In genomic region chr16:66979011-66979717, GRCh38 we compare ENCODE assay signal across 17 cellular contexts. TPM values are rescaled to one million over a fixed set of nuclear protein-coding genes. Genes with fewer than 3 reads are reported as not detected.
DNase-seq lines count a peak whose midpoint lies in the region; ATAC-seq, FAIRE-seq and TF ChIP-seq lines count a peak whose summit lies in the region.
"Had no signal": no experiment of that assay in that cellular context is flagged by ENCODE, and none has a peak within 500 bp of the region (broad histone marks: within the 10 kb centered on the region; RNA-seq: fewer than 3 reads in every experiment).

No MANE protein-coding gene starts in this region.

- no peaks in the 10 kb centered on the region for H3K9me1 ChIP-seq in K562 (ENCODE audit: control insufficient read depth, insufficient read depth, low read length)

- H2AFZ ChIP-seq in K562 (ENCODE audit: low read depth, low read length) = peak overlapping the region; percentile 71

- in situ Hi-C loops in K562 (cut with MboI) = no loop called here

- no peak overlapping the region for H3K4me3 Mint-ChIP-seq in CD4-positive, alpha-beta T cell
- no peak overlapping the region for H3K4me3 Mint-ChIP-seq in stimulated activated memory B cell treated with anti-CD40 and anti-IgM and Interleukin-4, amounts not matched to agents 10 μg/mL and 1 μg/mL and 100 μg/mL, for 72 hours
- H3K4me3 Mint-ChIP-seq: activated naive CD4-positive, alpha-beta T cell treated with anti-CD3 and anti-CD28 coated beads, Interleukin-2, amount 10 ng/mL, durations not matched to agents 7 days and 5 days had no signal

- no TSS peak for BruUV-seq in K562 (replicated peaks; lab: Mats Ljungman, UMichigan)

- DNase-seq in H54 (ENCODE audit: insufficient read length, low spot score) = peak; percentile 71
- peak; percentile 37 to 54 (median 48) for DNase-seq in K562 (ENCODE audit: extremely low read depth in 1 of 4, low spot score in 3 of 4)
- peak; percentile 43 for DNase-seq in renal cortical epithelial cell (ENCODE audit: low read depth)
- DNase-seq in CD4-positive, alpha-beta T cell = no peak
- DNase-seq: activated naive CD4-positive, alpha-beta T cell treated with anti-CD3 and anti-CD28 coated beads, Interleukin-2, amount 10 ng/mL, durations not matched to agents 7 days and 5 days; colonic mucosa; left colon; NCI-H1092 treated with DMSO at 0.1 percent for 48 hours; NCI-H526 treated with DMSO at 0.1 percent for 48 hours; occipital lobe; SHP77 treated with DMSO at 0.1 percent for 48 hours; stimulated activated CD4-positive, alpha-beta T cell treated with anti-CD3 and anti-CD28 coated beads, Interleukin-4, amount 100 ng/mL, for 4 hours had no signal

- H3K27me3 ChIP-seq in K562 (ENCODE audit: control insufficient read depth in 2 of 2, insufficient read depth in 2 of 2, low read length in 2 of 2) = no peaks in the 10 kb centered on the region
- no peaks in the 10 kb centered on the region for H3K27me3 ChIP-seq in CD4-positive, alpha-beta T cell (ENCODE audit: control insufficient read depth, insufficient read depth, low read length)
- H3K27me3 ChIP-seq: colonic mucosa, gastrocnemius medialis had no signal

- CTCF ChIA-PET in K562 (lab: Yijun Ruan, JAX; ENCODE audit: low intra/inter-chr PET ratio) = interaction anchor here (0.7 to 1.4 kb wide), 6 partner anchors 39 to 206 kb away, joined by 3 to 5 read pairs (median 4); no protein-coding TSS in a partner anchor
- CTCF ChIA-PET in CD4-positive, alpha-beta T cell (lab: Charles Lee) = interaction anchor here (1.5 kb wide), 1 partner anchor 176 kb away, joined by 5 read pairs; no protein-coding TSS in a partner anchor

- FAIRE-seq in H54 (lab: Jason Lieb, UNC) (no peak), K562 (lab: Jason Lieb, UNC) (no peak)
- FAIRE-seq: GM12892 had no signal

- H3K27ac ChIP-seq in K562 (ENCODE audit: extremely low read depth, low read depth, low read length) = no peak overlapping the region
- H3K27ac ChIP-seq in CD4-positive, alpha-beta T cell (ENCODE audit: low read depth, low read length) = no peak overlapping the region
- H3K27ac ChIP-seq: colonic mucosa had no signal

- TF ChIP-seq EP300 in K562 (IDR thresholded peaks at IDR 0.05; ENCODE audit: low read length) = no peak

- peaks cover 3 to 11% of the 10 kb centered on the region in 2 experiments; a peak in 4 of 5 replicates for H3K4me1 ChIP-seq in K562 (replicated peaks in 1 of 2; ENCODE audit: control insufficient read depth in 2 of 2, insufficient read depth in 2 of 2, low read length in 2 of 2)
- H3K4me1 ChIP-seq: colonic mucosa had no signal

- H4K20me1 ChIP-seq in K562 (replicated peaks; ENCODE audit: control insufficient read depth, insufficient read depth, low read length) = no peaks in the 10 kb centered on the region

- no peaks in the 10 kb centered on the region for H3K36me3 ChIP-seq in K562 (ENCODE audit: control insufficient read depth, insufficient read depth, low read length)
- H3K36me3 ChIP-seq: colonic mucosa, gastrocnemius medialis had no signal

- TF ChIP-seq POLR2A in H54 (IDR thresholded peaks at IDR 0.05; ENCODE audit: low read depth, low read length) = no peak
- TF ChIP-seq POLR2A in K562 (conservative IDR thresholded peaks at IDR 0.05) = no peak

- ATAC-seq in K562 (peak; percentile 39), HG02623 (IDR thresholded peaks at IDR 0.05; ENCODE audit: unreplicated experiment) (no peak)
- no peak for ATAC-seq in CD4-positive, alpha-beta T cell (ENCODE audit: poor library complexity)
- ATAC-seq in stimulated activated memory B cell treated with anti-CD40 and anti-IgM and Interleukin-4, amounts not matched to agents 10 μg/mL and 1 μg/mL and 100 μg/mL, for 72 hours = no peak
- ATAC-seq: activated CD4-positive, CD25-positive, alpha-beta regulatory T cell treated with anti-CD3 and anti-CD28 coated beads, Interleukin-2, amount 50 U/mL, for 24 hours; gastrocnemius medialis; left colon had no signal

- no peak for TF ChIP-seq RAD21 in K562 (CRISPR knock-in tag; conservative IDR thresholded peaks at IDR 0.05 in 1 of 2, IDR thresholded peaks at IDR 0.05 in 1 of 2)

- H3K9me3 Mint-ChIP-seq in CD4-positive, alpha-beta T cell = no peaks in the 10 kb centered on the region
- no peaks in the 10 kb centered on the region for H3K9me3 Mint-ChIP-seq in stimulated activated memory B cell treated with anti-CD40 and anti-IgM and Interleukin-4, amounts not matched to agents 10 μg/mL and 1 μg/mL and 100 μg/mL, for 72 hours
- H3K9me3 Mint-ChIP-seq: activated naive CD4-positive, alpha-beta T cell treated with anti-CD3 and anti-CD28 coated beads, Interleukin-2, amount 10 ng/mL, durations not matched to agents 7 days and 5 days had no signal

- intact Hi-C loops in K562 (cut with micrococcal nuclease) = loop anchor here (5.0 to 10.0 kb wide), 2 partner anchors 178 to 266 kb away; partner anchors contain the start of genes FBXL8, FHOD1, SLC9A5 and TRADD
- intact Hi-C loops in CD4-positive, alpha-beta T cell (cut with DNase I, micrococcal nuclease) = loop anchor here (5.0 to 10.0 kb wide), 4 partner anchors 418 to 488 kb away; partner anchors contain the start of gene ZDHHC1 (in 2 of the 2)

- H3K79me2 ChIP-seq in K562 (ENCODE audit: control insufficient read depth, insufficient read depth, low read length) = no peaks in the 10 kb centered on the region

- H3K36me3 Mint-ChIP-seq in CD4-positive, alpha-beta T cell (ENCODE audit: low read depth) = no peaks in the 10 kb centered on the region
- H3K36me3 Mint-ChIP-seq in stimulated activated memory B cell treated with anti-CD40 and anti-IgM and Interleukin-4, amounts not matched to agents 10 μg/mL and 1 μg/mL and 100 μg/mL, for 72 hours = no peaks in the 10 kb centered on the region

- peaks cover 3% of the 10 kb centered on the region for H3K27me3 Mint-ChIP-seq in CD4-positive, alpha-beta T cell
- H3K27me3 Mint-ChIP-seq in stimulated activated memory B cell treated with anti-CD40 and anti-IgM and Interleukin-4, amounts not matched to agents 10 μg/mL and 1 μg/mL and 100 μg/mL, for 72 hours = peaks cover 30% of the 10 kb centered on the region
- H3K27me3 Mint-ChIP-seq: activated naive CD4-positive, alpha-beta T cell treated with anti-CD3 and anti-CD28 coated beads, Interleukin-2, amount 10 ng/mL, durations not matched to agents 7 days and 5 days had no signal

- no peak overlapping the region for H3K4me3 ChIP-seq in K562
- H3K4me3 ChIP-seq: colonic mucosa, gastrocnemius medialis had no signal

- peak overlapping the region; percentile 17 for H3K4me2 ChIP-seq in K562 (ENCODE audit: insufficient read depth, low read length)

- no peak overlapping the region for H3K27ac Mint-ChIP-seq in CD4-positive, alpha-beta T cell
- H3K27ac Mint-ChIP-seq in stimulated activated memory B cell treated with anti-CD40 and anti-IgM and Interleukin-4, amounts not matched to agents 10 μg/mL and 1 μg/mL and 100 μg/mL, for 72 hours = no peak overlapping the region
- H3K27ac Mint-ChIP-seq: activated naive CD4-positive, alpha-beta T cell treated with anti-CD3 and anti-CD28 coated beads, Interleukin-2, amount 10 ng/mL, durations not matched to agents 7 days and 5 days had no signal

- POLR2A ChIA-PET in K562 (lab: Yijun Ruan, JAX) = interaction anchor here (0.8 kb wide), 2 partner anchors 11 kb away, joined by 3 read pairs; no protein-coding TSS in a partner anchor
- POLR2A ChIA-PET in CD4-positive, alpha-beta T cell (lab: Charles Lee) = no interaction called here

- no peaks in the 10 kb centered on the region for H3K9me3 ChIP-seq in K562 (replicated peaks; ENCODE audit: control insufficient read depth, insufficient read depth, low read depth, low read length)
- no peaks in the 10 kb centered on the region for H3K9me3 ChIP-seq in CD4-positive, alpha-beta T cell (ENCODE audit: control insufficient read depth, low read length)
- H3K9me3 ChIP-seq: colonic mucosa, gastrocnemius medialis had no signal

- TF ChIP-seq CTCF in K562 (IDR thresholded peaks at IDR 0.05 in 2 of 3, conservative IDR thresholded peaks at IDR 0.05 in 1 of 3; ENCODE audit: insufficient read depth in 2 of 3, low read depth in 1 of 3, low read length in 3 of 3) = no peak
- TF ChIP-seq CTCF in CD4-positive, alpha-beta T cell (IDR thresholded peaks at IDR 0.05) = no peak

- peak overlapping the region in 1 of 2 experiments; percentile 47; a peak in 1 of 4 replicates for H3K9ac ChIP-seq in K562 (ENCODE audit: insufficient read depth in 1 of 2, low read depth in 2 of 2, low read length in 2 of 2)

- H3K4me1 Mint-ChIP-seq in CD4-positive, alpha-beta T cell (ENCODE audit: low read depth) = peaks cover 10% of the 10 kb centered on the region
- H3K4me1 Mint-ChIP-seq in stimulated activated memory B cell treated with anti-CD40 and anti-IgM and Interleukin-4, amounts not matched to agents 10 μg/mL and 1 μg/mL and 100 μg/mL, for 72 hours = peaks cover 6% of the 10 kb centered on the region

- WGBS in K562 (ENCODE audit: insufficient coverage, low coverage, missing lambda C conversion rate) = 30% methylated on average over 13 of the region's 16 CpGs

RNA-seq across cellular contexts. Expression of gene CES4A, which starts 9.2 kb away (rescaled TPM):
- 0.58 and 1.8 TPM in 2 replicates for total RNA-seq in K562 (2011; cell fraction: chromatin; rRNA removed; ENCODE audit: low replicate concordance)
- total RNA-seq in K562 (2011; cell fraction: nucleolus; rRNA removed) = 0.13 and 0.83 TPM in 2 replicates
- 0.61 and 1.7 TPM in 2 replicates for total RNA-seq in K562 (2011; cell fraction: nucleoplasm; rRNA removed)
- total RNA-seq in K562 (2014; rRNA removed) (0.09 TPM in 1 of 2 replicates, not detected in the other), K562 (2014; rRNA removed; fragmentation: Illumina TruSeq; extraction: Trizol) (not detected in 2 replicates), K562 (2015; rRNA removed; fragmentation: Illumina TruSeq; extraction: Trizol) (not detected in 2 replicates), K562 (2021) (0.20 TPM in 1 of 2 replicates, not detected in the other), renal cortical epithelial cell (2.1 and 13.6 TPM in 2 replicates)
- polyA plus RNA-seq in K562 (2011; rRNA removed) (0.04 and 0.11 TPM in 2 replicates), K562 (2014; fragmentation: Illumina TruSeq; extraction: Trizol) (not detected in 2 replicates), K562 (2014; fragmentation: Nextera tagmentation; extraction: Ambion mirVana) (under 1 TPM in 1 of 2 experiments, not detected in 1; 0.13 TPM), K562 (2014; rRNA removed) (not detected in 2 replicates)
- 0.12 TPM in 1 of 2 replicates, not detected in the other for polyA plus RNA-seq in K562 (2011; cell fraction: cytosol; rRNA removed)
- polyA plus RNA-seq in K562 (2011; cell fraction: nucleus; rRNA removed) = 0.22 and 0.54 TPM in 2 replicates
- polyA plus RNA-seq in K562 (2012) = 0.03 and 0.10 TPM in 2 replicates
- not detected in 2 replicates for polyA minus RNA-seq in K562 (2011; rRNA and poly(A)+ RNA removed)
- polyA minus RNA-seq in K562 (2011; cell fraction: cytosol; rRNA and poly(A)+ RNA removed) = not detected in 2 replicates
- not detected in 2 replicates for polyA minus RNA-seq in K562 (2011; cell fraction: nucleus; rRNA and poly(A)+ RNA removed)
- total RNA-seq in CD4-positive, alpha-beta T cell = 10 to 100 TPM; 14.9 to 16.0 TPM

RNA-seq across cellular contexts. Expression of gene CES3, which starts 18.1 kb away (rescaled TPM):
- 3.7 and 10.0 TPM in 2 replicates for total RNA-seq in K562 (2011; cell fraction: chromatin; rRNA removed; ENCODE audit: low replicate concordance)
- 6.3 and 12.5 TPM in 2 replicates for total RNA-seq in K562 (2011; cell fraction: nucleolus; rRNA removed)
- total RNA-seq in K562 (2011; cell fraction: nucleoplasm; rRNA removed) = 4.3 and 6.3 TPM in 2 replicates
- 0.68 and 2.0 TPM in 2 replicates for total RNA-seq in K562 (2014; rRNA removed)
- 0.61 and 0.65 TPM in 2 replicates for total RNA-seq in K562 (2014; rRNA removed; fragmentation: Illumina TruSeq; extraction: Trizol)
- 1.0 and 1.7 TPM in 2 replicates for total RNA-seq in K562 (2015; rRNA removed; fragmentation: Illumina TruSeq; extraction: Trizol)
- 2.2 and 2.8 TPM in 2 replicates for total RNA-seq in K562 (2021)
- 0.60 and 4.4 TPM in 2 replicates for polyA plus RNA-seq in K562 (2011; rRNA removed)
- polyA plus RNA-seq in K562 (2011; cell fraction: cytosol; rRNA removed) = 0.57 and 2.3 TPM in 2 replicates
- 8.2 and 24.8 TPM in 2 replicates for polyA plus RNA-seq in K562 (2011; cell fraction: nucleus; rRNA removed)
- 1.2 and 3.3 TPM in 2 replicates for polyA plus RNA-seq in K562 (2012)
- polyA plus RNA-seq in K562 (2014; fragmentation: Illumina TruSeq; extraction: Trizol) = 0.98 and 1.2 TPM in 2 replicates
- polyA plus RNA-seq in K562 (2014; fragmentation: Nextera tagmentation; extraction: Ambion mirVana) = under 1 TPM; 0.06 TPM
- 1.3 and 3.1 TPM in 2 replicates for polyA plus RNA-seq in K562 (2014; rRNA removed)
- 1.1 and 2.1 TPM in 2 replicates for polyA minus RNA-seq in K562 (2011; rRNA and poly(A)+ RNA removed)
- polyA minus RNA-seq in K562 (2011; cell fraction: cytosol; rRNA and poly(A)+ RNA removed) = 2.2 TPM in 1 of 2 replicates, not detected in the other
- 3.6 and 18.4 TPM in 2 replicates for polyA minus RNA-seq in K562 (2011; cell fraction: nucleus; rRNA and poly(A)+ RNA removed)
- 0.69 and 1.3 TPM in 2 replicates for total RNA-seq in renal cortical epithelial cell
- 1 to 10 TPM; 1.1 to 1.3 TPM for total RNA-seq in CD4-positive, alpha-beta T cell

RNA-seq across cellular contexts. Expression of gene CES2, which starts 43.8 kb away (rescaled TPM):
- total RNA-seq in K562 (2011; cell fraction: chromatin; rRNA removed; ENCODE audit: low replicate concordance) = 47.2 and 114 TPM in 2 replicates
- total RNA-seq in K562 (2011; cell fraction: nucleolus; rRNA removed) = 82.2 and 90.6 TPM in 2 replicates
- 50.4 and 59.2 TPM in 2 replicates for total RNA-seq in K562 (2011; cell fraction: nucleoplasm; rRNA removed)
- total RNA-seq in K562 (2014; rRNA removed) (35.0 and 38.1 TPM in 2 replicates), K562 (2014; rRNA removed; fragmentation: Illumina TruSeq; extraction: Trizol) (15.2 and 16.8 TPM in 2 replicates), K562 (2015; rRNA removed; fragmentation: Illumina TruSeq; extraction: Trizol) (23.6 and 24.4 TPM in 2 replicates), K562 (2021) (33.5 and 37.9 TPM in 2 replicates), renal cortical epithelial cell (34.7 and 53.9 TPM in 2 replicates)
- polyA plus RNA-seq in K562 (2011; rRNA removed) (14.0 and 14.1 TPM in 2 replicates), K562 (2014; fragmentation: Illumina TruSeq; extraction: Trizol) (24.9 and 28.4 TPM in 2 replicates), K562 (2014; fragmentation: Nextera tagmentation; extraction: Ambion mirVana) (1 to 10 TPM; 2.2 to 2.4 TPM), K562 (2014; rRNA removed) (27.7 and 28.3 TPM in 2 replicates)
- polyA plus RNA-seq in K562 (2011; cell fraction: cytosol; rRNA removed) = 14.0 and 32.8 TPM in 2 replicates
- polyA plus RNA-seq in K562 (2011; cell fraction: nucleus; rRNA removed) = 17.8 and 25.2 TPM in 2 replicates
- 22.3 and 36.1 TPM in 2 replicates for polyA plus RNA-seq in K562 (2012)
- 11.9 and 18.9 TPM in 2 replicates for polyA minus RNA-seq in K562 (2011; rRNA and poly(A)+ RNA removed)
- 22.0 and 22.2 TPM in 2 replicates for polyA minus RNA-seq in K562 (2011; cell fraction: cytosol; rRNA and poly(A)+ RNA removed)
- polyA minus RNA-seq in K562 (2011; cell fraction: nucleus; rRNA and poly(A)+ RNA removed) = 44.2 and 45.3 TPM in 2 replicates
- 10 to 100 TPM; 59.3 to 62.6 TPM for total RNA-seq in CD4-positive, alpha-beta T cell

RNA-seq across cellular contexts. Expression of gene CIAO2B, which starts 45.0 kb away (rescaled TPM):
- total RNA-seq in K562 (2011; cell fraction: chromatin; rRNA removed; ENCODE audit: low replicate concordance) = 10.4 and 40.1 TPM in 2 replicates
- total RNA-seq in K562 (2011; cell fraction: nucleolus; rRNA removed) = 65.7 and 75.7 TPM in 2 replicates
- total RNA-seq in K562 (2011; cell fraction: nucleoplasm; rRNA removed) = 39.2 and 45.6 TPM in 2 replicates
- total RNA-seq in K562 (2014; rRNA removed) (147 and 189 TPM in 2 replicates), K562 (2014; rRNA removed; fragmentation: Illumina TruSeq; extraction: Trizol) (57.6 and 86.8 TPM in 2 replicates), K562 (2015; rRNA removed; fragmentation: Illumina TruSeq; extraction: Trizol) (104 and 111 TPM in 2 replicates), K562 (2021) (99.4 and 104 TPM in 2 replicates), renal cortical epithelial cell (129 and 264 TPM in 2 replicates)
- polyA plus RNA-seq in K562 (2011; rRNA removed) (146 and 161 TPM in 2 replicates), K562 (2014; fragmentation: Illumina TruSeq; extraction: Trizol) (113 and 154 TPM in 2 replicates), K562 (2014; fragmentation: Nextera tagmentation; extraction: Ambion mirVana) (100 to 1,000 TPM; 104 to 122 TPM), K562 (2014; rRNA removed) (182 and 250 TPM in 2 replicates)
- polyA plus RNA-seq in K562 (2011; cell fraction: cytosol; rRNA removed) = 295 and 471 TPM in 2 replicates
- polyA plus RNA-seq in K562 (2011; cell fraction: nucleus; rRNA removed) = 117 and 133 TPM in 2 replicates
- polyA plus RNA-seq in K562 (2012) = 198 and 206 TPM in 2 replicates
- 67.2 and 95.6 TPM in 2 replicates for polyA minus RNA-seq in K562 (2011; rRNA and poly(A)+ RNA removed)
- polyA minus RNA-seq in K562 (2011; cell fraction: cytosol; rRNA and poly(A)+ RNA removed) = 68.9 and 80.4 TPM in 2 replicates
- polyA minus RNA-seq in K562 (2011; cell fraction: nucleus; rRNA and poly(A)+ RNA removed) = 16.6 and 19.4 TPM in 2 replicates
- 10 to 100 TPM; 58.6 to 70.4 TPM for total RNA-seq in CD4-positive, alpha-beta T cell

RNA-seq across cellular contexts. Expression of gene CBFB, which starts 49.8 kb away (rescaled TPM):
- 33.0 and 62.9 TPM in 2 replicates for total RNA-seq in K562 (2011; cell fraction: chromatin; rRNA removed; ENCODE audit: low replicate concordance)
- total RNA-seq in K562 (2011; cell fraction: nucleolus; rRNA removed) = 18.7 and 27.0 TPM in 2 replicates
- 39.3 and 60.0 TPM in 2 replicates for total RNA-seq in K562 (2011; cell fraction: nucleoplasm; rRNA removed)
- 96.0 and 112 TPM in 2 replicates for total RNA-seq in K562 (2014; rRNA removed)
- 66.5 and 77.2 TPM in 2 replicates for total RNA-seq in K562 (2014; rRNA removed; fragmentation: Illumina TruSeq; extraction: Trizol)
- total RNA-seq in K562 (2015; rRNA removed; fragmentation: Illumina TruSeq; extraction: Trizol) = 82.4 and 82.7 TPM in 2 replicates
- 78.4 and 79.1 TPM in 2 replicates for total RNA-seq in K562 (2021)
- 39.5 and 51.6 TPM in 2 replicates for polyA plus RNA-seq in K562 (2011; rRNA removed)
- polyA plus RNA-seq in K562 (2011; cell fraction: cytosol; rRNA removed) = 13.4 and 25.1 TPM in 2 replicates
- polyA plus RNA-seq in K562 (2011; cell fraction: nucleus; rRNA removed) = 11.6 and 16.0 TPM in 2 replicates
- polyA plus RNA-seq in K562 (2012) = 45.5 and 88.1 TPM in 2 replicates
- polyA plus RNA-seq in K562 (2014; fragmentation: Illumina TruSeq; extraction: Trizol) = 63.9 and 69.6 TPM in 2 replicates
- 10 to 100 TPM; 22.0 to 40.7 TPM for polyA plus RNA-seq in K562 (2014; fragmentation: Nextera tagmentation; extraction: Ambion mirVana)
- polyA plus RNA-seq in K562 (2014; rRNA removed) = 43.2 and 63.6 TPM in 2 replicates
- polyA minus RNA-seq in K562 (2011; rRNA and poly(A)+ RNA removed) = 128 and 129 TPM in 2 replicates
- 49.1 and 63.1 TPM in 2 replicates for polyA minus RNA-seq in K562 (2011; cell fraction: cytosol; rRNA and poly(A)+ RNA removed)
- 13.6 and 20.1 TPM in 2 replicates for polyA minus RNA-seq in K562 (2011; cell fraction: nucleus; rRNA and poly(A)+ RNA removed)
- 113 and 132 TPM in 2 replicates for total RNA-seq in renal cortical epithelial cell
- 10 to 100 TPM; 58.8 to 59.6 TPM for total RNA-seq in CD4-positive, alpha-beta T cell

Comparison
In these comparisons a context has a peak if more than half of its experiments do, and no peak if none do; other contexts are left out.
1. DNase-seq: peak in H54 (single experiment), K562 (4 of 4) and renal cortical epithelial cell (single experiment); none in CD4-positive, alpha-beta T cell (0 of 10).